In genomic region chr19:46716672-46717033, GRCh38 we compare ENCODE assay signal across 8 cellular contexts. TPM values are rescaled to one million over a fixed set of nuclear protein-coding genes. Genes with fewer than 3 reads are reported as not detected.
DNase-seq lines count a peak whose midpoint lies in the region; ATAC-seq and TF ChIP-seq lines count a peak whose summit lies in the region.

No MANE protein-coding gene starts in this region.

- TF ChIP-seq CTCF in LNCaP clone FGC (IDR thresholded peaks at IDR 0.05; ENCODE audit: control insufficient read depth, extremely low read depth, insufficient read depth) (no peak), colonic mucosa (IDR thresholded peaks at IDR 0.05) (no peak), GM10266 (IDR thresholded peaks at IDR 0.05; ENCODE audit: control insufficient read depth, insufficient read depth, low read depth, missing control alignments) (no peak)

- H3K9me3 ChIP-seq in colonic mucosa (no peaks in the 10 kb centered on the region), muscle layer of duodenum (ENCODE audit: control insufficient read depth in 1 of 2, low read length in 2 of 2) (no peaks in the 10 kb centered on the region)

- H3K36me3 ChIP-seq in colonic mucosa (peaks cover 6% of the 10 kb centered on the region), muscle layer of duodenum (ENCODE audit: control insufficient read depth in 1 of 2, insufficient read depth in 2 of 2, low read length in 2 of 2) (peaks cover 6 to 20% of the 10 kb centered on the region in 2 donors)

- ATAC-seq in GM19452 (IDR thresholded peaks at IDR 0.05; ENCODE audit: unreplicated experiment) (no peak), esophagus mucosa (no peak)

- H3K4me1 ChIP-seq in colonic mucosa = peaks cover 10% of the 10 kb centered on the region
- peaks cover 4 to 25% of the 10 kb centered on the region in 2 donors for H3K4me1 ChIP-seq in muscle layer of duodenum (ENCODE audit: control insufficient read depth in 1 of 2, insufficient read depth in 2 of 2, low read length in 2 of 2)

- intact Hi-C loops in colonic mucosa (cut with DNase I) = no loop called here

- H3K9ac ChIP-seq in colonic mucosa (ENCODE audit: low read depth in 2 of 2, low read length in 2 of 2) = peak overlapping the region; percentile 88 to 98

- H3K27ac ChIP-seq in colonic mucosa (peak overlapping the region; percentile 79), muscle layer of duodenum (ENCODE audit: low read length) (peak overlapping the region; percentile 95)

- DNase-seq in AG08396 (ENCODE audit: low spot score) (peak; percentile 46), LNCaP clone FGC (ENCODE audit: low read depth) (no peak), colonic mucosa (no peak), GM10266 (ENCODE audit: extremely low spot score) (no peak), HUDEP-2 (lab: John Stamatoyannopoulos, UW; ENCODE audit: unreplicated experiment in 76 of 76) (no peak)

- H3K4me3 ChIP-seq in LNCaP clone FGC (ENCODE audit: low read depth, low read length) (peak overlapping the region; percentile 67), colonic mucosa (peak overlapping the region; percentile 82), muscle layer of duodenum (ENCODE audit: low read depth in 1 of 2, low read length in 2 of 2) (peak overlapping the region; percentile 76 to 81)

- H3K27me3 ChIP-seq in colonic mucosa (no peaks in the 10 kb centered on the region), muscle layer of duodenum (ENCODE audit: low read depth, low read length) (no peaks in the 10 kb centered on the region)

RNA-seq across cellular contexts. Expression of gene PRKD2, which starts 0.3 kb away (rescaled TPM):
- total RNA-seq in colonic mucosa (10 to 100 TPM; 60.9 to 61.8 TPM), esophagus mucosa (31.4 TPM)

RNA-seq across cellular contexts. Expression of gene FKRP, which starts 29.2 kb away (rescaled TPM):
- total RNA-seq in colonic mucosa = 10 to 100 TPM in 1 of 2 donors, 1 to 10 TPM in 1; 8.4 to 10.4 TPM
- total RNA-seq in esophagus mucosa = 7.8 TPM

RNA-seq across cellular contexts. Expression of gene STRN4, which starts 29.6 kb away (rescaled TPM):
- total RNA-seq in colonic mucosa (10 to 100 TPM; 56.5 to 90.0 TPM), esophagus mucosa (44.5 TPM)

RNA-seq across cellular contexts. Expression of gene DACT3, which starts 55.7 kb away (rescaled TPM):
- total RNA-seq in colonic mucosa = 1 to 10 TPM; 1.6 to 5.3 TPM
- 0.32 TPM for total RNA-seq in esophagus mucosa
